ENCODE assay signal across 12 cellular contexts in genomic region chr2:68412127-68412819, GRCh38. TPM values are rescaled to one million over a fixed set of nuclear protein-coding genes. Genes with fewer than 3 reads are reported as not detected.
DNase-seq lines count a peak whose midpoint lies in the region; ATAC-seq, FAIRE-seq and TF ChIP-seq lines count a peak whose summit lies in the region.
"Had no signal": no experiment of that assay in that cellular context is flagged by ENCODE, and none has a peak within 500 bp of the region (broad histone marks: within the 10 kb centered on the region; RNA-seq: fewer than 3 reads in every experiment).

No MANE protein-coding gene starts in this region.

- H3K4me3 ChIP-seq in smooth muscle cell: no peak overlapping the region

- peaks cover 6% of the 10 kb centered on the region for H3K36me3 Mint-ChIP-seq in memory B cell

- H3F3A ChIP-seq in smooth muscle cell (ENCODE audit: low read depth): no peaks in the 10 kb centered on the region

- H3K4me1 Mint-ChIP-seq in memory B cell: peaks cover 45% of the 10 kb centered on the region

- WGBS in smooth muscle cell (ENCODE audit: low lambda C conversion rate): 50% methylated on average over 4 of the region's 4 CpGs

- peak; percentile 27 for ATAC-seq in GM18870 (IDR thresholded peaks at IDR 0.05; ENCODE audit: unreplicated experiment)
- peak; percentile 33 for ATAC-seq in HG02623 (IDR thresholded peaks at IDR 0.05; ENCODE audit: unreplicated experiment)
- ATAC-seq in HG03575 (IDR thresholded peaks at IDR 0.05; ENCODE audit: extremely low read depth, insufficient number of reproducible peaks, low FRiP score, unreplicated experiment): peak; percentile 13
- ATAC-seq in memory B cell (ENCODE audit: low read depth): no peak
- ATAC-seq: Right ventricle myocardium inferior; stimulated activated naive CD8-positive, alpha-beta T cell treated with anti-CD3 and anti-CD28 coated beads, Interleukin-15, Interleukin-2, amounts not matched to agents 100 U/mL and 50 U/mL, for 24 hours had no signal

- H3K9ac ChIP-seq in smooth muscle cell (ENCODE audit: low read depth): no peak overlapping the region

- H3K27me3 ChIP-seq in smooth muscle cell (ENCODE audit: low read depth): no peaks in the 10 kb centered on the region

- no peaks in the 10 kb centered on the region for H3K4me1 ChIP-seq in smooth muscle cell (ENCODE audit: low read depth)

- peak overlapping the region; percentile 77 for H3K27ac Mint-ChIP-seq in memory B cell

- H3K27me3 Mint-ChIP-seq in memory B cell: no peaks in the 10 kb centered on the region

- H3K27ac ChIP-seq in smooth muscle cell (ENCODE audit: low read depth): no peak overlapping the region

- no peak overlapping the region for H3K4me2 ChIP-seq in smooth muscle cell

- no peak for DNase-seq in memory B cell (ENCODE audit: low spot score in 2 of 2)
- no peak for DNase-seq in DMS53 treated with DMSO at 0.1 percent for 48 hours (lab: John Stamatoyannopoulos, UW; ENCODE audit: unreplicated experiment)
- DNase-seq in smooth muscle cell (lab: John Stamatoyannopoulos, UW; ENCODE audit: unreplicated experiment): no peak
- no peak for DNase-seq in NCI-H1930 (lab: John Stamatoyannopoulos, UW)
- DNase-seq in HTR-8/SVneo (ENCODE audit: insufficient read length, low spot score): no peak
- DNase-seq: EL; stimulated activated naive CD8-positive, alpha-beta T cell treated with anti-CD3 and anti-CD28 coated beads, Interleukin-15, Interleukin-2, amounts not matched to agents 100 U/mL and 50 U/mL, for 24 hours had no signal

- TF ChIP-seq CTCF in smooth muscle cell (IDR thresholded peaks at IDR 0.05; ENCODE audit: borderline replicate concordance, insufficient read depth, poor library complexity, severe bottlenecking): no peak

- H3K4me3 Mint-ChIP-seq in memory B cell: peak overlapping the region; percentile 61

- H3K9me3 ChIP-seq in smooth muscle cell (replicated peaks; ENCODE audit: low read depth): no peaks in the 10 kb centered on the region

- no peaks in the 10 kb centered on the region for H4K20me1 ChIP-seq in smooth muscle cell (ENCODE audit: low read depth)

- no peak for FAIRE-seq in HTR-8/SVneo (lab: Jason Lieb, UNC)

- peaks cover 10% of the 10 kb centered on the region for H3K9me3 Mint-ChIP-seq in memory B cell

- no peaks in the 10 kb centered on the region for H3K79me2 ChIP-seq in smooth muscle cell (ENCODE audit: low read depth)

- H3K36me3 ChIP-seq in smooth muscle cell (ENCODE audit: low read depth): no peaks in the 10 kb centered on the region

- H2AFZ ChIP-seq in smooth muscle cell (ENCODE audit: low read depth): no peak overlapping the region

RNA-seq across cellular contexts. Expression of gene PLEK, which starts 47.2 kb away (rescaled TPM):
- not detected in 2 replicates for total RNA-seq in smooth muscle cell
- not detected in 2 replicates for polyA plus RNA-seq in smooth muscle cell
- total RNA-seq: HT1080 had no signal

RNA-seq across cellular contexts. Expression of gene FBXO48, which starts 54.8 kb away (rescaled TPM):
- total RNA-seq in smooth muscle cell: 0.81 and 1.5 TPM in 2 replicates
- 0.42 and 0.61 TPM in 2 replicates for polyA plus RNA-seq in smooth muscle cell

RNA-seq across cellular contexts. Expression of gene APLF, which starts 55.1 kb away (rescaled TPM):
- 8.0 and 9.2 TPM in 2 replicates for total RNA-seq in smooth muscle cell
- polyA plus RNA-seq in smooth muscle cell: 2.6 and 3.4 TPM in 2 replicates
